Comparison of ENCODE assay signal across 22 cellular contexts in the genomic region with DNA sequence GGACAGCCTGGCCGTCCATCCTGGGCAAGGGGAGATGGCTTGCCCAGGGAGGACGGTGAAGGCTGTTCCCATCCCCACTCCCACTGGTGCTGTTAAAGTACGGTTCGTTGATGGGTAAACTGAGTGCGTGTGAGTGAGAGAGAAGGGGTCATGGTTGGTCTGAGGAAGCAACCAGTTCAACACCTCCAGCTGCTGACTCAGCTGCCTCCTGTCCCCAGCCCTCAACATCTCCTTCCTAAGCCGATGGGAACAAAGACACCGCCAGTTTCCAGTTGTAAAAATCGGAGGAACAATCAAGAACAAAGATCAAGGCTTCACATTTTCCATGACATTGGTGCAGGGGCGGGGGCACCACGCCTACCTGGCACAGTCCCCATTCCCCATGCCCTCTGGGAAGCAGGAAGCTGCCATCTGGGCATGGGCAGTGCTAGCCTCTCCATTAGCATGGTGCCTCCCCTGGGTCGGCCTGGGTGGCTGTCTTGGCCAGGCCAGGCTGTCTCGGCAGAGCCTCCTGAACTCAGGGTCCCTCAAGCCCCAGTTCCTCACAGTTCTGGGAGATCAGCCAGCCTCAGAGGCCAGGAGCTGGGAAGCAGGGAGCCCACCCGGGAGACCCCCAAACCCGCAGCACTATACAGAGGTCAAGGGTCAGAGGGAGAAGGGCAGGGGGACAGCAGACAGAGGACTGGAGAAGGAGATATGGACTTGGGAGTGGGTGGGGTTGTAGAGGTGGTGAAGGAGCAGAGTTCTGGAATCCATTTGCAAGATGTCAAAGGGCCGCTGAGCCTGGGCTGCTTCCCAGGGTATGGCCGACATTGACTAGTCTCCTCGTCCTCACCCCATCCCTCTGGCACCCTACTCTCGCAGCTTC. TPM values are rescaled to one million over a fixed set of nuclear protein-coding genes. Genes with fewer than 3 reads are reported as not detected.
DNase-seq lines count a peak whose midpoint lies in the region; ATAC-seq and TF ChIP-seq lines count a peak whose summit lies in the region.
"Had no signal": no experiment of that assay in that cellular context is flagged by ENCODE, and none has a peak within 500 bp of the region (broad histone marks: within the 10 kb centered on the region; RNA-seq: fewer than 3 reads in every experiment).

No MANE protein-coding gene starts in this region.

- H3K27ac ChIP-seq in mammary epithelial cell (ENCODE audit: insufficient read depth, low read depth, low read length) (no peak overlapping the region), adrenal gland (peak overlapping the region in 1 of 5 donors; percentile 49), mucosa of rectum (ENCODE audit: low read depth in 2 of 2, low read length in 2 of 2) (peak overlapping the region; percentile 87 to 94)
- H3K27ac ChIP-seq: brain microvascular endothelial cell, coronary artery, heart left ventricle, right atrium auricular region had no signal

- no peak for TF ChIP-seq POLR2A in adrenal gland (IDR thresholded peaks at IDR 0.05)

- H3K27me3 Mint-ChIP-seq in MCF 10A (ENCODE audit: insufficient read depth, unreplicated experiment): no peaks in the 10 kb centered on the region

- intact Hi-C loops in mammary epithelial cell (cut with micrococcal nuclease): no loop called here
- intact Hi-C loops in MCF 10A (cut with micrococcal nuclease): no loop called here
- intact Hi-C loops in adrenal gland (cut with DNase I): loop anchor here (10.0 kb wide), 2 partner anchors 199 to 229 kb away; no protein-coding TSS in a partner anchor

- no peaks in the 10 kb centered on the region for H3K36me3 ChIP-seq in mammary epithelial cell (ENCODE audit: insufficient read depth, low read length)
- no peaks in the 10 kb centered on the region for H3K36me3 ChIP-seq in adrenal gland (replicated peaks in 1 of 2)
- H3K36me3 ChIP-seq in mucosa of rectum (ENCODE audit: control insufficient read depth in 2 of 2, insufficient read depth in 2 of 2, low read length in 2 of 2): no peaks in the 10 kb centered on the region
- no peaks in the 10 kb centered on the region for H3K36me3 ChIP-seq in H7 (replicated peaks; ENCODE audit: control insufficient read depth, insufficient read depth, low read length)
- H3K36me3 ChIP-seq: brain microvascular endothelial cell, HAP-1, heart left ventricle, right atrium auricular region had no signal

- no peaks in the 10 kb centered on the region for H3K79me2 ChIP-seq in mammary epithelial cell (ENCODE audit: insufficient read depth, low read length)

- dilution Hi-C loops in mammary epithelial cell (cut with HindIII; ENCODE audit: low sequenced_read_pairs): no loop called here

- in situ Hi-C loops in mammary epithelial cell (cut with MboI; ENCODE audit: low sequenced_read_pairs in 2 of 2): no loop called here

- H3K4me1 ChIP-seq in mammary epithelial cell (ENCODE audit: insufficient read depth, low read length) (peaks cover 42% of the 10 kb centered on the region), adrenal gland (replicated peaks in 1 of 2) (no peaks in the 10 kb centered on the region), mucosa of rectum (ENCODE audit: control insufficient read depth in 2 of 2, insufficient read depth in 2 of 2, low read length in 2 of 2) (peaks cover 34 to 40% of the 10 kb centered on the region in 2 donors)
- H3K4me1 ChIP-seq: HAP-1 had no signal

- H3K27me3 ChIP-seq in mammary epithelial cell (ENCODE audit: insufficient read depth, low read length): no peaks in the 10 kb centered on the region
- no peaks in the 10 kb centered on the region for H3K27me3 ChIP-seq in adrenal gland
- no peaks in the 10 kb centered on the region for H3K27me3 ChIP-seq in mucosa of rectum (ENCODE audit: control insufficient read depth in 2 of 2, insufficient read depth in 2 of 2, low read length in 2 of 2)
- H3K27me3 ChIP-seq in H7 (ENCODE audit: control insufficient read depth, insufficient read depth, low read length): peaks cover 11% of the 10 kb centered on the region
- H3K27me3 ChIP-seq: right atrium auricular region had no signal

- CTCF ChIA-PET in mammary epithelial cell (lab: Charles Lee; ENCODE audit: low non-redundant PET) (no interaction called here), MCF 10A (lab: Yijun Ruan, JAX) (interaction anchor here (0.6 to 1.6 kb wide), 5 partner anchors 10 to 105 kb away, joined by 3 to 4 read pairs (median 3); partner anchors contain the start of gene VDR)

- ATAC-seq in HG03108 (IDR thresholded peaks at IDR 0.05; ENCODE audit: unreplicated experiment) (no peak), HG03378 (IDR thresholded peaks at IDR 0.05; ENCODE audit: unreplicated experiment) (no peak)
- ATAC-seq: activated CD8-positive, alpha-beta memory T cell treated with anti-CD3 and anti-CD28 coated beads, Interleukin-2, amount 10 ng/mL, durations not matched to agents 7 days and 5 days; activated naive CD8-positive, alpha-beta T cell treated with anti-CD3 and anti-CD28 coated beads, Interleukin-2, amount 50 U/mL, for 24 hours; heart left ventricle; T-cell had no signal

- H3K27ac Mint-ChIP-seq in MCF 10A (ENCODE audit: low read depth, unreplicated experiment): no peak overlapping the region
- H3K27ac Mint-ChIP-seq: activated CD8-positive, alpha-beta memory T cell treated with anti-CD3 and anti-CD28 coated beads, Interleukin-2, amount 10 ng/mL, durations not matched to agents 7 days and 5 days; activated naive CD8-positive, alpha-beta T cell treated with anti-CD3 and anti-CD28 coated beads, Interleukin-2, amount 50 U/mL, for 24 hours; T-cell had no signal

- WGBS in mammary epithelial cell (ENCODE audit: low coverage, missing lambda C conversion rate): 67% methylated on average over 8 of the region's 18 CpGs
- 70 to 77% (median 71%) methylated on average over 15 to 18 of the region's 18 CpGs for WGBS in adrenal gland, 4 donors

- no peak for DNase-seq in mammary epithelial cell
- no peak for DNase-seq in MCF 10A (ENCODE audit: unreplicated experiment)
- DNase-seq in adrenal gland: peak; percentile 38 to 82 (median 53)
- no peak for DNase-seq in H7
- DNase-seq in NAMALWA (ENCODE audit: low spot score): no peak
- DNase-seq: activated CD4-positive, alpha-beta T cell treated with anti-CD3 and anti-CD28 coated beads for 48 hours; activated CD8-positive, alpha-beta memory T cell treated with anti-CD3 and anti-CD28 coated beads, Interleukin-2, amount 10 ng/mL, durations not matched to agents 7 days and 5 days; activated naive CD8-positive, alpha-beta T cell treated with anti-CD3 and anti-CD28 coated beads, Interleukin-2, amount 50 U/mL, for 24 hours; brain microvascular endothelial cell; CD4-positive, CD25-positive, alpha-beta regulatory T cell; DND-41; heart left ventricle; NCI-H526 treated with DMSO at 0.1 percent for 48 hours; Right ventricle myocardium superior; substantia nigra; T-cell had no signal

- H3K4me2 ChIP-seq in mammary epithelial cell (ENCODE audit: insufficient read depth, low read depth, low read length): no peak overlapping the region

- H3K9me3 ChIP-seq in mammary epithelial cell (replicated peaks; ENCODE audit: insufficient read depth, low read length) (no peaks in the 10 kb centered on the region), adrenal gland (replicated peaks in 1 of 3) (no peaks in the 10 kb centered on the region), mucosa of rectum (ENCODE audit: control insufficient read depth in 2 of 2, low read length in 2 of 2) (no peaks in the 10 kb centered on the region)
- H3K9me3 ChIP-seq: HAP-1, heart left ventricle, right atrium auricular region had no signal

- peak overlapping the region; percentile 65 for H2AFZ ChIP-seq in mammary epithelial cell (ENCODE audit: low read depth, low read length)

- BruUV-seq in mammary epithelial cell (replicated peaks; lab: Mats Ljungman, UMichigan) (no TSS peak), MCF 10A (replicated peaks; lab: Mats Ljungman, UMichigan) (no TSS peak)

- no peak overlapping the region for H3K4me3 ChIP-seq in mammary epithelial cell (replicated peaks in 1 of 3; ENCODE audit: insufficient read depth in 1 of 3, low read depth in 2 of 3, low read length in 3 of 3)
- H3K4me3 ChIP-seq in adrenal gland: no peak overlapping the region
- peak overlapping the region; percentile 22 to 25 for H3K4me3 ChIP-seq in mucosa of rectum (ENCODE audit: low read length in 2 of 2)
- no peak overlapping the region for H3K4me3 ChIP-seq in H7 (ENCODE audit: insufficient read depth, low read depth, low read length)
- H3K4me3 ChIP-seq: coronary artery, HAP-1, heart left ventricle, right atrium auricular region had no signal

- peaks cover 21% of the 10 kb centered on the region for H3K4me1 Mint-ChIP-seq in MCF 10A (ENCODE audit: insufficient read depth, unreplicated experiment)
- H3K4me1 Mint-ChIP-seq: activated CD8-positive, alpha-beta memory T cell treated with anti-CD3 and anti-CD28 coated beads, Interleukin-2, amount 10 ng/mL, durations not matched to agents 7 days and 5 days had no signal

- no peak for TF ChIP-seq CTCF in mammary epithelial cell (conservative IDR thresholded peaks at IDR 0.05 in 1 of 2, IDR thresholded peaks at IDR 0.05 in 1 of 2; ENCODE audit: extremely low read depth in 1 of 2, insufficient read depth in 1 of 2, low read depth in 1 of 2, low read length in 2 of 2)
- TF ChIP-seq CTCF in MCF 10A (IDR thresholded peaks at IDR 0.05; ENCODE audit: unreplicated experiment): no peak
- TF ChIP-seq CTCF in adrenal gland (IDR thresholded peaks at IDR 0.05): no peak

- no peak overlapping the region for H3K4me3 Mint-ChIP-seq in MCF 10A (ENCODE audit: unreplicated experiment)
- H3K4me3 Mint-ChIP-seq: activated CD8-positive, alpha-beta memory T cell treated with anti-CD3 and anti-CD28 coated beads, Interleukin-2, amount 10 ng/mL, durations not matched to agents 7 days and 5 days; activated naive CD8-positive, alpha-beta T cell treated with anti-CD3 and anti-CD28 coated beads, Interleukin-2, amount 50 U/mL, for 24 hours; CD4-positive, CD25-positive, alpha-beta regulatory T cell; T-cell had no signal

- no peaks in the 10 kb centered on the region for H4K20me1 ChIP-seq in mammary epithelial cell (ENCODE audit: insufficient read depth, low read length)

- H3K36me3 Mint-ChIP-seq in MCF 10A (ENCODE audit: insufficient read depth, unreplicated experiment): no peaks in the 10 kb centered on the region
- H3K36me3 Mint-ChIP-seq: activated CD8-positive, alpha-beta memory T cell treated with anti-CD3 and anti-CD28 coated beads, Interleukin-2, amount 10 ng/mL, durations not matched to agents 7 days and 5 days; CD4-positive, CD25-positive, alpha-beta regulatory T cell; T-cell had no signal

- H3K9me3 Mint-ChIP-seq in MCF 10A (ENCODE audit: unreplicated experiment): no peaks in the 10 kb centered on the region
- H3K9me3 Mint-ChIP-seq: activated naive CD8-positive, alpha-beta T cell treated with anti-CD3 and anti-CD28 coated beads, Interleukin-2, amount 50 U/mL, for 24 hours; CD4-positive, CD25-positive, alpha-beta regulatory T cell; T-cell had no signal

- POLR2A ChIA-PET in MCF 10A (lab: Yijun Ruan, JAX): interaction anchor here (1.0 to 1.5 kb wide), 2 partner anchors 9 to 38 kb away, joined by 3 read pairs; no protein-coding TSS in a partner anchor

- H3K9ac ChIP-seq in mammary epithelial cell (ENCODE audit: insufficient read depth, low read length): no peak overlapping the region
- peak overlapping the region; percentile 63 to 65 for H3K9ac ChIP-seq in mucosa of rectum (ENCODE audit: low read depth in 1 of 2, low read length in 2 of 2)

RNA-seq across cellular contexts. Expression of gene TMEM106C, which starts 19.7 kb away (rescaled TPM):
- 10 to 100 TPM; 82.5 to 90.2 TPM for total RNA-seq in mammary epithelial cell
- polyA plus RNA-seq in mammary epithelial cell: 231 TPM
- polyA minus RNA-seq in mammary epithelial cell: 220 TPM
- total RNA-seq in MCF 10A (2022): 39.0 and 50.0 TPM in 2 replicates
- 100 to 1,000 TPM in 2 of 8 donors, 10 to 100 TPM in 6; 28.8 to 119 (median 56.8) TPM for total RNA-seq in adrenal gland
- polyA plus RNA-seq in adrenal gland: 10 to 100 TPM; 24.6 to 51.6 (median 31.5) TPM
- total RNA-seq in H7 (2014; rRNA removed; shearing (Covaris generic)): 13.4 and 15.6 TPM in 2 replicates

RNA-seq across cellular contexts. Expression of gene VDR, which starts 38.9 kb away (rescaled TPM):
- 10 to 100 TPM; 71.8 to 89.5 TPM for total RNA-seq in mammary epithelial cell
- 105 TPM for polyA plus RNA-seq in mammary epithelial cell
- polyA minus RNA-seq in mammary epithelial cell: 129 TPM
- 22.3 and 23.4 TPM in 2 replicates for total RNA-seq in MCF 10A (2022)
- 10 to 100 TPM in 7 of 8 donors, 1 to 10 TPM in 1; 6.9 to 80.1 (median 19.7) TPM for total RNA-seq in adrenal gland
- 10 to 100 TPM in 2 of 3 donors, 1 to 10 TPM in 1; 7.5 to 64.7 (median 15.8) TPM for polyA plus RNA-seq in adrenal gland
- total RNA-seq in H7 (2014; rRNA removed; shearing (Covaris generic)): 0.03 TPM in 1 of 2 replicates, not detected in the other

Comparison
In these comparisons a context has a peak if more than half of its experiments do, and no peak if none do; other contexts are left out.
1. DNase-seq: peak in adrenal gland (7 of 7); none in mammary epithelial cell (single experiment), MCF 10A (single experiment), H7 (single experiment) and NAMALWA (single experiment).
2. H3K4me3 ChIP-seq: peak in mucosa of rectum (2 of 2); none in mammary epithelial cell (0 of 3), adrenal gland (0 of 4) and H7 (single experiment).
3. intact Hi-C loops: an anchor here in adrenal gland (10.0 kb wide); none called in mammary epithelial cell and MCF 10A.